22 cellular contexts compared by ENCODE assay signal in genomic region chr14:96055065-96055752, GRCh38. TPM values are rescaled to one million over a fixed set of nuclear protein-coding genes. Genes with fewer than 3 reads are reported as not detected.
DNase-seq lines count a peak whose midpoint lies in the region; ATAC-seq and TF ChIP-seq lines count a peak whose summit lies in the region.
"Had no signal": no experiment of that assay in that cellular context is flagged by ENCODE, and none has a peak within 500 bp of the region (broad histone marks: within the 10 kb centered on the region; RNA-seq: fewer than 3 reads in every experiment).

No MANE protein-coding gene starts in this region.

- TF ChIP-seq CTCF in brain (conservative IDR thresholded peaks at IDR 0.05) (no peak), spleen (IDR thresholded peaks at IDR 0.05 in 8 of 11, conservative IDR thresholded peaks at IDR 0.05 in 3 of 11) (no peak), MCF 10A (IDR thresholded peaks at IDR 0.05; ENCODE audit: unreplicated experiment) (no peak)

- no peak for TF ChIP-seq POLR2A in spleen (IDR thresholded peaks at IDR 0.05)

- H3K27me3 Mint-ChIP-seq in brain (no peaks in the 10 kb centered on the region), MCF 10A (ENCODE audit: insufficient read depth, unreplicated experiment) (peaks cover 25% of the 10 kb centered on the region)
- H3K27me3 Mint-ChIP-seq in T-helper 2 cell treated with Interferon-gamma antibody and Interleukin-4, amounts not matched to agents 5 μg/mL and 100 μg/mL, for 36 hours (ENCODE audit: low read depth) = no peaks in the 10 kb centered on the region
- H3K27me3 Mint-ChIP-seq in activated T-helper 2 cell treated with anti-CD3 and anti-CD28 coated beads, Interferon-gamma antibody, Interleukin-2, Interleukin-4, amounts not matched to agents 10 μg/mL and 5 μg/mL and 100 μg/mL, durations not matched to agents 14 hours and 24 hours and 36 hours (ENCODE audit: low read depth) = no peaks in the 10 kb centered on the region

- H4K20me1 ChIP-seq in GM23248 (ENCODE audit: insufficient read depth) = no peaks in the 10 kb centered on the region

- intact Hi-C loops in spleen (cut with DNase I; ENCODE audit: low total_unique reads) = no loop called here
- intact Hi-C loops in MCF 10A (cut with micrococcal nuclease) = no loop called here
- intact Hi-C loops in activated T-helper 2 cell treated with anti-CD3 and anti-CD28 coated beads, Interferon-gamma antibody, Interleukin-2, Interleukin-4, amounts not matched to agents 10 μg/mL and 5 μg/mL and 100 μg/mL, durations not matched to agents 14 hours and 24 hours and 36 hours (cut with micrococcal nuclease) = no loop called here

- no peaks in the 10 kb centered on the region for H3K9me2 ChIP-seq in GM23248 (ENCODE audit: insufficient read depth)

- H3F3A ChIP-seq in GM23248 (ENCODE audit: insufficient read depth) = peaks cover 14% of the 10 kb centered on the region

- no peak overlapping the region for H2AFZ ChIP-seq in GM23248

- H3K79me2 ChIP-seq in GM23248 (ENCODE audit: insufficient read depth) = peaks cover 76% of the 10 kb centered on the region

- H3K4me1 Mint-ChIP-seq in brain = peaks cover 90% of the 10 kb centered on the region
- H3K4me1 Mint-ChIP-seq in T-helper 2 cell treated with Interferon-gamma antibody and Interleukin-4, amounts not matched to agents 5 μg/mL and 100 μg/mL, for 36 hours (ENCODE audit: low read depth) = no peaks in the 10 kb centered on the region
- peaks cover 5% of the 10 kb centered on the region for H3K4me1 Mint-ChIP-seq in MCF 10A (ENCODE audit: insufficient read depth, unreplicated experiment)
- H3K4me1 Mint-ChIP-seq in activated T-helper 2 cell treated with anti-CD3 and anti-CD28 coated beads, Interferon-gamma antibody, Interleukin-2, Interleukin-4, amounts not matched to agents 10 μg/mL and 5 μg/mL and 100 μg/mL, durations not matched to agents 14 hours and 24 hours and 36 hours (ENCODE audit: low read depth) = no peaks in the 10 kb centered on the region
- H3K4me1 Mint-ChIP-seq: activated CD4-positive, alpha-beta T cell treated with anti-CD3 and anti-CD28 coated beads for 36 hours had no signal

- no peak for ATAC-seq in HG03135 (IDR thresholded peaks at IDR 0.05; ENCODE audit: unreplicated experiment)
- ATAC-seq: activated CD4-positive, alpha-beta T cell treated with anti-CD3 and anti-CD28 coated beads for 36 hours; GM12878; left cardiac atrium had no signal

- H3K27ac Mint-ChIP-seq in brain (peak overlapping the region in 4 of 5 experiments; percentile 50 to 94 (median 88)), MCF 10A (ENCODE audit: low read depth, unreplicated experiment) (no peak overlapping the region)
- no peak overlapping the region for H3K27ac Mint-ChIP-seq in T-helper 2 cell treated with Interferon-gamma antibody and Interleukin-4, amounts not matched to agents 5 μg/mL and 100 μg/mL, for 36 hours
- H3K27ac Mint-ChIP-seq in activated T-helper 2 cell treated with anti-CD3 and anti-CD28 coated beads, Interferon-gamma antibody, Interleukin-2, Interleukin-4, amounts not matched to agents 10 μg/mL and 5 μg/mL and 100 μg/mL, durations not matched to agents 14 hours and 24 hours and 36 hours = no peak overlapping the region
- H3K27ac Mint-ChIP-seq: activated CD4-positive, alpha-beta T cell treated with anti-CD3 and anti-CD28 coated beads for 36 hours had no signal

- H3K36me3 ChIP-seq in GM23248 (ENCODE audit: low read depth) (no peaks in the 10 kb centered on the region), spleen (no peaks in the 10 kb centered on the region)
- H3K36me3 ChIP-seq: SJCRH30 had no signal

- in situ Hi-C loops in GM23248 (cut with MboI) = no loop called here

- H3K9me3 Mint-ChIP-seq in brain (peaks cover 0 to 5% (median 0%) of the 10 kb centered on the region in 5 experiments), MCF 10A (ENCODE audit: unreplicated experiment) (no peaks in the 10 kb centered on the region)
- H3K9me3 Mint-ChIP-seq in T-helper 2 cell treated with Interferon-gamma antibody and Interleukin-4, amounts not matched to agents 5 μg/mL and 100 μg/mL, for 36 hours = no peaks in the 10 kb centered on the region
- H3K9me3 Mint-ChIP-seq in activated T-helper 2 cell treated with anti-CD3 and anti-CD28 coated beads, Interferon-gamma antibody, Interleukin-2, Interleukin-4, amounts not matched to agents 10 μg/mL and 5 μg/mL and 100 μg/mL, durations not matched to agents 14 hours and 24 hours and 36 hours = no peaks in the 10 kb centered on the region

- no peaks in the 10 kb centered on the region for H3K27me3 ChIP-seq in GM23248 (replicated peaks; ENCODE audit: insufficient read depth)
- H3K27me3 ChIP-seq in spleen (replicated peaks in 1 of 7) = peaks cover 0 to 55% (median 0%) of the 10 kb centered on the region in 7 donors
- H3K27me3 ChIP-seq: esophagus squamous epithelium, SJCRH30 had no signal

- CTCF ChIA-PET in MCF 10A (lab: Yijun Ruan, JAX) = interaction anchor here (0.5 to 8.8 kb wide), 11 partner anchors 15 to 355 kb away, joined by 3 to 188 read pairs (median 6); partner anchors contain the start of gene C14orf132

- H3K4me3 Mint-ChIP-seq in brain (no peak overlapping the region), MCF 10A (ENCODE audit: unreplicated experiment) (no peak overlapping the region)
- no peak overlapping the region for H3K4me3 Mint-ChIP-seq in T-helper 2 cell treated with Interferon-gamma antibody and Interleukin-4, amounts not matched to agents 5 μg/mL and 100 μg/mL, for 36 hours
- no peak overlapping the region for H3K4me3 Mint-ChIP-seq in activated T-helper 2 cell treated with anti-CD3 and anti-CD28 coated beads, Interferon-gamma antibody, Interleukin-2, Interleukin-4, amounts not matched to agents 10 μg/mL and 5 μg/mL and 100 μg/mL, durations not matched to agents 14 hours and 24 hours and 36 hours (ENCODE audit: low read depth)
- H3K4me3 Mint-ChIP-seq: activated CD4-positive, alpha-beta T cell treated with anti-CD3 and anti-CD28 coated beads for 36 hours had no signal

- POLR2A ChIA-PET in MCF 10A (lab: Yijun Ruan, JAX) = interaction anchor here (1.9 kb wide), 1 partner anchor 43 kb away, joined by 9 read pairs; no protein-coding TSS in a partner anchor

- BruUV-seq in MCF 10A (replicated peaks; lab: Mats Ljungman, UMichigan) = no TSS peak

- DNase-seq in GM23248 (peak; percentile 22), islet precursor cell (peak; percentile 43), spleen (peak; percentile 45), MCF 10A (ENCODE audit: unreplicated experiment) (no peak)
- no peak for DNase-seq in T-helper 2 cell treated with Interferon-gamma antibody and Interleukin-4, amounts not matched to agents 5 μg/mL and 100 μg/mL, for 36 hours (ENCODE audit: low spot score)
- no peak for DNase-seq in activated T-helper 2 cell treated with anti-CD3 and anti-CD28 coated beads, Interferon-gamma antibody, Interleukin-2, Interleukin-4, amounts not matched to agents 10 μg/mL and 5 μg/mL and 100 μg/mL, durations not matched to agents 14 hours and 24 hours and 36 hours (ENCODE audit: low spot score)
- DNase-seq: activated CD4-positive, alpha-beta T cell treated with anti-CD3 and anti-CD28 coated beads for 36 hours; activated naive CD4-positive, alpha-beta T cell treated with Interleukin-2 at 50 U/mL for 16 hours; Caco-2; esophagus squamous epithelium; GOT3; Kasumi-1; left cardiac atrium; NCI-H1436 treated with DMSO at 0.1 percent for 48 hours; NCI-H446 treated with DMSO at 0.1 percent for 48 hours; SJCRH30; stimulated activated CD4-positive, alpha-beta T cell treated with anti-CD3 and anti-CD28 coated beads, Interleukin-12 subunit alpha, Interleukin-12 subunit beta, amount 100 ng/mL, for 4 hours; stimulated activated naive CD4-positive, alpha-beta T cell; T1000 had no signal

- H3K4me3 ChIP-seq in GM23248 = no peak overlapping the region
- H3K4me3 ChIP-seq in spleen = no peak overlapping the region
- H3K4me3 ChIP-seq: esophagus squamous epithelium, GM12878, SJCRH30 had no signal

- H3K4me1 ChIP-seq in GM23248 (ENCODE audit: insufficient read depth) (peaks cover 18% of the 10 kb centered on the region), spleen (no peaks in the 10 kb centered on the region)
- H3K4me1 ChIP-seq: Caco-2, SJCRH30 had no signal

- no peaks in the 10 kb centered on the region for H3K9me3 ChIP-seq in GM23248 (ENCODE audit: low read depth)
- H3K9me3 ChIP-seq in spleen = no peaks in the 10 kb centered on the region
- H3K9me3 ChIP-seq: Caco-2, esophagus squamous epithelium, SJCRH30 had no signal

- no peak overlapping the region for H3K4me2 ChIP-seq in GM23248 (ENCODE audit: unreplicated experiment)

- 85 to 90% methylated on average over 12 of the region's 12 CpGs for WGBS in GM23248 (ENCODE audit: low coverage in 1 of 2, low lambda C conversion rate in 2 of 2, missing lambda C conversion rate in 2 of 2), 2 experiments
- 75 to 80% (median 77%) methylated on average over 12 of the region's 12 CpGs for whole genome bisulfite sequencing in spleen, 5 donors

- H3K36me3 Mint-ChIP-seq in brain = peaks cover 24% of the 10 kb centered on the region
- H3K36me3 Mint-ChIP-seq in T-helper 2 cell treated with Interferon-gamma antibody and Interleukin-4, amounts not matched to agents 5 μg/mL and 100 μg/mL, for 36 hours (ENCODE audit: low read depth) = no peaks in the 10 kb centered on the region
- no peaks in the 10 kb centered on the region for H3K36me3 Mint-ChIP-seq in MCF 10A (ENCODE audit: insufficient read depth, unreplicated experiment)
- H3K36me3 Mint-ChIP-seq in activated T-helper 2 cell treated with anti-CD3 and anti-CD28 coated beads, Interferon-gamma antibody, Interleukin-2, Interleukin-4, amounts not matched to agents 10 μg/mL and 5 μg/mL and 100 μg/mL, durations not matched to agents 14 hours and 24 hours and 36 hours (ENCODE audit: low read depth) = no peaks in the 10 kb centered on the region

- H3K9ac ChIP-seq in GM23248 = no peak overlapping the region

- H3K27ac ChIP-seq in GM23248 (no peak overlapping the region), spleen (no peak overlapping the region)
- H3K27ac ChIP-seq: SJCRH30 had no signal

RNA-seq across cellular contexts. Expression of gene C14orf132, which starts 16.0 kb away (rescaled TPM):
- total RNA-seq in GM23248 (2014; rRNA removed; shearing (Covaris generic)) = 18.6 TPM in 2 replicates
- polyA plus RNA-seq in GM23248 (2016; fragmentation: Nextera tagmentation; extraction: Ambion mirVana) (25.7 and 26.2 TPM in 2 replicates), brain (ENCODE audit: insufficient read depth, low read depth, low replicate concordance) (69.2 TPM), spleen (1 to 10 TPM; 1.8 to 3.5 (median 1.8) TPM)
- total RNA-seq in spleen (10 to 100 TPM in 4 of 7 donors, 1 to 10 TPM in 3; 3.0 to 16.4 (median 10.2) TPM), MCF 10A (2022) (not detected in 2 replicates)
- total RNA-seq in activated T-helper 2 cell treated with anti-CD3 and anti-CD28 coated beads, Interferon-gamma antibody, Interleukin-2, Interleukin-4, amounts not matched to agents 10 μg/mL and 5 μg/mL and 100 μg/mL, durations not matched to agents 14 hours and 24 hours and 36 hours = 1.1 and 1.6 TPM in 2 replicates
- total RNA-seq: SJCRH30 had no signal

Comparison
In these comparisons a context has a peak if more than half of its experiments do, and no peak if none do; other contexts are left out.
1. DNase-seq: peak in GM23248 (single experiment), islet precursor cell (single experiment) and spleen (single experiment); none in T-helper 2 cell treated with Interferon-gamma antibody and Interleukin-4, amounts not matched to agents 5 μg/mL and 100 μg/mL, for 36 hours (single experiment), MCF 10A (single experiment) and activated T-helper 2 cell treated with anti-CD3 and anti-CD28 coated beads, Interferon-gamma antibody, Interleukin-2, Interleukin-4, amounts not matched to agents 10 μg/mL and 5 μg/mL and 100 μg/mL, durations not matched to agents 14 hours and 24 hours and 36 hours (single experiment).
2. H3K27ac Mint-ChIP-seq: peak in brain (4 of 5); none in T-helper 2 cell treated with Interferon-gamma antibody and Interleukin-4, amounts not matched to agents 5 μg/mL and 100 μg/mL, for 36 hours (single experiment), MCF 10A (single experiment) and activated T-helper 2 cell treated with anti-CD3 and anti-CD28 coated beads, Interferon-gamma antibody, Interleukin-2, Interleukin-4, amounts not matched to agents 10 μg/mL and 5 μg/mL and 100 μg/mL, durations not matched to agents 14 hours and 24 hours and 36 hours (single experiment).